In genomic region chr5:10760976-10761841, GRCh38 we compare ENCODE assay signal across 8 cellular contexts.
DNase-seq lines count a peak whose midpoint lies in the region; ATAC-seq and TF ChIP-seq lines count a peak whose summit lies in the region.

TSS of gene DAP (minus strand) at chr5:10761234. CDS start at chr5:10761068, 166 bp downstream.

- H3K4me3 ChIP-seq in AG04449 (ENCODE audit: low read depth, low read length), result peak within 1 kb of the TSS; percentile 67

- DNase-seq in AG04449 (ENCODE audit: low read depth, low spot score) (no peak), NCI-H2227 treated with DMSO at 0.1 percent for 48 hours (lab: John Stamatoyannopoulos, UW) (peak; percentile 84), caudate nucleus (lab: John Stamatoyannopoulos, UW) (peak in 56 of 61 donors; percentile 13 to 88 (median 69)), inferior parietal cortex (ENCODE audit: extremely low spot score) (peak; percentile 70)
- peak; percentile 73 to 90 (median 82) for DNase-seq in activated CD4-positive, CD25-positive, alpha-beta regulatory T cell (lab: John Stamatoyannopoulos, UW)
- peak; percentile 72 to 74 for DNase-seq in stimulated activated CD4-positive, alpha-beta T cell treated with anti-CD3 and anti-CD28 coated beads, Interleukin-12 subunit alpha, Interleukin-12 subunit beta, amount 100 ng/mL, for 24 hours (ENCODE audit: low read depth in 2 of 2)

- peak within 1 kb of the TSS; percentile 92 for H3K27ac ChIP-seq in caudate nucleus (ENCODE audit: low read depth, low read length)

- TF ChIP-seq CTCF in AG04449 (IDR thresholded peaks at IDR 0.05; ENCODE audit: insufficient read depth, low read length, missing control alignments), result no peak

- ATAC-seq in GM18870 (IDR thresholded peaks at IDR 0.05; ENCODE audit: unreplicated experiment) (peak; percentile 44), HG03108 (IDR thresholded peaks at IDR 0.05; ENCODE audit: unreplicated experiment) (peak; percentile 76)

- POLR2A ChIA-PET in AG04449 (lab: Yijun Ruan, JAX), result interaction anchor here (0.6 to 1.3 kb wide), 4 partner anchors 36 to 218 kb away, joined by 3 to 5 read pairs (median 3); no protein-coding TSS in a partner anchor

- CTCF ChIA-PET in AG04449 (lab: Yijun Ruan, JAX), result no interaction called here
